Comparison of ENCODE assay signal across 8 cellular contexts in genomic region chr1:42966688-42967609, GRCh38. TPM values are rescaled to one million over a fixed set of nuclear protein-coding genes. Genes with fewer than 3 reads are reported as not detected.
DNase-seq lines count a peak whose midpoint lies in the region; ATAC-seq and TF ChIP-seq lines count a peak whose summit lies in the region.

No MANE protein-coding gene starts in this region.

- intact Hi-C loops in left ventricle myocardium inferior (cut with micrococcal nuclease): no loop called here

- DNase-seq in RPMI8226 (peak; percentile 98), fibroblast of the aortic adventitia (ENCODE audit: low read depth) (peak; percentile 84), left ventricle myocardium inferior (no peak)
- peak; percentile 38 for DNase-seq in stimulated activated CD8-positive, alpha-beta memory T cell treated with anti-CD3 and anti-CD28 coated beads, Interleukin-4, amount 100 ng/mL, for 48 hours
- no peak for DNase-seq in NK-92 treated with Interleukin-12 subunit alpha and Interleukin-12 subunit beta, amount 100 ng/mL, for 24 hours (lab: John Stamatoyannopoulos, UW)

- peak overlapping the region; percentile 4; the same call in 1 of the 2 replicates for H3K4me3 ChIP-seq in HUES6 (ENCODE audit: low read depth, low read length)
- no peak overlapping the region for H3K4me3 ChIP-seq in fibroblast of the aortic adventitia (ENCODE audit: low read depth, low read length)
- no peak overlapping the region for H3K4me3 ChIP-seq in left ventricle myocardium inferior

- H3K4me1 ChIP-seq in HUES6 (ENCODE audit: control insufficient read depth, insufficient read depth, low read length) (peaks cover 28% of the 10 kb centered on the region), left ventricle myocardium inferior (no peaks in the 10 kb centered on the region)

- H3K9me3 ChIP-seq in HUES6 (ENCODE audit: control insufficient read depth, insufficient read depth, low read depth, low read length) (no peaks in the 10 kb centered on the region), left ventricle myocardium inferior (replicated peaks) (no peaks in the 10 kb centered on the region)

- H3K27ac ChIP-seq in C4-2B (peak overlapping the region; percentile 4; the same call in 1 of the 2 replicates), HUES6 (ENCODE audit: low read depth, low read length) (peak overlapping the region; percentile 95), left ventricle myocardium inferior (replicated peaks) (no peak overlapping the region)

- H3K9ac ChIP-seq in HUES6 (ENCODE audit: low read length): peak overlapping the region; percentile 83

- TF ChIP-seq CTCF in C4-2B (conservative IDR thresholded peaks at IDR 0.05) (no peak), fibroblast of the aortic adventitia (IDR thresholded peaks at IDR 0.05; ENCODE audit: insufficient read depth, low read length) (no peak), left ventricle myocardium inferior (IDR thresholded peaks at IDR 0.05; ENCODE audit: borderline replicate concordance) (no peak)

- no peak for ATAC-seq in HG02588 (IDR thresholded peaks at IDR 0.05; ENCODE audit: unreplicated experiment)

- H3K27me3 ChIP-seq in HUES6 (ENCODE audit: control insufficient read depth, insufficient read depth, low read length): no peaks in the 10 kb centered on the region
- peaks cover 6% of the 10 kb centered on the region for H3K27me3 ChIP-seq in left ventricle myocardium inferior (ENCODE audit: low read depth)

- H3K36me3 ChIP-seq in HUES6 (ENCODE audit: control insufficient read depth, insufficient read depth, low read length): peaks cover 8% of the 10 kb centered on the region
- H3K36me3 ChIP-seq in left ventricle myocardium inferior: no peaks in the 10 kb centered on the region

RNA-seq across cellular contexts. Expression of gene SLC2A1, which starts 8.3 kb away (rescaled TPM):
- total RNA-seq in fibroblast of the aortic adventitia (ENCODE audit: low replicate concordance): 5.4 and 16.3 TPM in 2 replicates
- 54.9 TPM for total RNA-seq in left ventricle myocardium inferior

Comparison
In these comparisons a context has a peak if more than half of its experiments do, and no peak if none do; other contexts are left out.
1. DNase-seq: peak in RPMI8226 (single experiment), fibroblast of the aortic adventitia (single experiment) and stimulated activated CD8-positive, alpha-beta memory T cell treated with anti-CD3 and anti-CD28 coated beads, Interleukin-4, amount 100 ng/mL, for 48 hours (single experiment); none in NK-92 treated with Interleukin-12 subunit alpha and Interleukin-12 subunit beta, amount 100 ng/mL, for 24 hours (single experiment) and left ventricle myocardium inferior (single experiment).